Comparison of ENCODE assay signal across 8 cellular contexts in the genomic region with DNA sequence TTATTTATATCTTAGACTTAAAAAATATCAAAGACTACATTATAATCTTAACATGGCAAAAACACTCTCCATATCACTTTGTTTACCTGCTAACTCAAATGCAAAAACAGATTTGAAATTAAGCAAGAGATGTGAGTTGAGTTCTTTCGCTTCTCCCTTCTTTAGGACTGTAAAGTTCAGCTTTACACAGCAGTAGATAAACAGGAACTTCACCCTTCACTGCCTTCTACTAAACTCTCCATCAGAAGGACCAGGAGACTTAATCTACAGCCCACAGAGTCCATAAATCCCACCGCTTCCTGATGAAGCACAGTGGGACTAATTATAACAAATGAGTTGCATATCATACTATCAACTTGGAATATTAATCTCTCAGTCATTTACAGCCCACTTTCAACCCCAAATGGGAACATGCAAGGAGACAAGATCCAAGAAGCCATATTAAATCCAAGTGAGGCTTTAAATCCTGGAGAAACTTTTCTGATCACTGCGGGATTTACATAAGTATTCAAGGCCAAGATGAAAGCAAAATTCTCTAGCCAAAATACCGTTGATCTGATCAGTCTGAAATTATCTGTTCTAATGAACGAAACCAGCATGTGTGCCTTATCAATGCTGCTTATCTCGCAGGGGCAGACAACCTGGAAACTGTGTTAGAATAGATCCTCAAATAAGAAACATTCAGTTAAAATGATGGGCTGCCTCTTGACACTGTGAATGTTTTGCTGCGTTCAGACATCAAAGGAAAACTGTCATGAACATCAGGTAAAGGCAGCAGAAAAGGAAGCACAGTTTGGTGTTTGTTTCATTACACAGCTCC. TPM values are rescaled to one million over a fixed set of nuclear protein-coding genes. Genes with fewer than 3 reads are reported as not detected.
DNase-seq lines count a peak whose midpoint lies in the region; ATAC-seq and TF ChIP-seq lines count a peak whose summit lies in the region.

No MANE protein-coding gene starts in this region.

- peaks cover 31 to 51% of the 10 kb centered on the region in 2 donors for H3K4me1 ChIP-seq in adrenal gland (replicated peaks in 1 of 2)
- H3K4me1 ChIP-seq in suprapubic skin = peaks cover 45% of the 10 kb centered on the region

- TF ChIP-seq CTCF in adrenal gland (IDR thresholded peaks at IDR 0.05) = no peak
- TF ChIP-seq CTCF in suprapubic skin (IDR thresholded peaks at IDR 0.05) = no peak

- no peak for TF ChIP-seq EP300 in suprapubic skin (IDR thresholded peaks at IDR 0.05)

- DNase-seq in GF-D8 (lab: John Stamatoyannopoulos, UW) = peak; percentile 6
- peak; percentile 21 for DNase-seq in Jurkat, Clone E6-1 (ENCODE audit: low read depth, low spot score)
- DNase-seq in adrenal gland = no peak
- no peak for DNase-seq in left colon
- DNase-seq in suprapubic skin (ENCODE audit: low spot score in 2 of 2) = no peak
- no peak for DNase-seq in NCI-H748 treated with DMSO at 0.1 percent for 48 hours (lab: John Stamatoyannopoulos, UW)
- no peak for DNase-seq in iPS-NIHi7 (ENCODE audit: extremely low spot score)
- DNase-seq in NCI-H2107 treated with DMSO at 0.1 percent for 48 hours (lab: John Stamatoyannopoulos, UW; ENCODE audit: unreplicated experiment) = no peak

- peak overlapping the region; percentile 45 to 97 (median 84) for H3K27ac ChIP-seq in adrenal gland
- H3K27ac ChIP-seq in suprapubic skin = peak overlapping the region; percentile 93

- TF ChIP-seq POLR2A in adrenal gland (IDR thresholded peaks at IDR 0.05) (no peak), suprapubic skin (IDR thresholded peaks at IDR 0.05) (no peak)

- H3K9me3 ChIP-seq in adrenal gland (replicated peaks in 1 of 3) = no peaks in the 10 kb centered on the region
- H3K9me3 ChIP-seq in suprapubic skin = no peaks in the 10 kb centered on the region

- no peaks in the 10 kb centered on the region for H3K36me3 ChIP-seq in adrenal gland (replicated peaks in 1 of 2)
- H3K36me3 ChIP-seq in suprapubic skin = no peaks in the 10 kb centered on the region

- intact Hi-C loops in adrenal gland (cut with DNase I) = no loop called here
- intact Hi-C loops in left colon (cut with DNase I, micrococcal nuclease) = no loop called here

- WGBS in adrenal gland, 4 donors = 18 to 25% (median 22%) methylated on average over 7 of the region's 7 CpGs
- WGBS in suprapubic skin = 24% methylated on average over 7 of the region's 7 CpGs

- peak overlapping the region; percentile 79 for H3K4me3 ChIP-seq in Jurkat, Clone E6-1 (ENCODE audit: low read length)
- H3K4me3 ChIP-seq in adrenal gland (peak overlapping the region; percentile 62 to 100 (median 86)), suprapubic skin (peak overlapping the region; percentile 98)

- peak; percentile 23 for ATAC-seq in left colon

- H3K27me3 ChIP-seq in adrenal gland (no peaks in the 10 kb centered on the region), suprapubic skin (no peaks in the 10 kb centered on the region)

RNA-seq across cellular contexts. Expression of gene AMFR, which starts 1.6 kb away (rescaled TPM):
- 50.4 TPM for polyA plus RNA-seq in Jurkat, Clone E6-1 (2012; ENCODE audit: insufficient read depth, insufficient read length)
- 100 to 1,000 TPM; 165 to 346 (median 217) TPM for total RNA-seq in adrenal gland
- 100 to 1,000 TPM in 1 of 3 donors, 10 to 100 TPM in 2; 40.3 to 117 (median 72.2) TPM for polyA plus RNA-seq in adrenal gland
- 100 to 1,000 TPM in 1 of 2 donors, 10 to 100 TPM in 1; 87.2 to 111 TPM for total RNA-seq in left colon
- total RNA-seq in suprapubic skin = 100 to 1,000 TPM; 110 to 130 (median 126) TPM

RNA-seq across cellular contexts. Expression of gene NUDT21, which starts 27.3 kb away (rescaled TPM):
- 179 TPM for polyA plus RNA-seq in Jurkat, Clone E6-1 (2012; ENCODE audit: insufficient read depth, insufficient read length)
- total RNA-seq in adrenal gland (100 to 1,000 TPM in 4 of 8 donors, 10 to 100 TPM in 4; 20.1 to 113 (median 90.5) TPM), left colon (10 to 100 TPM; 68.5 to 77.9 TPM), suprapubic skin (10 to 100 TPM; 36.9 to 49.8 (median 39.9) TPM)
- 10 to 100 TPM; 20.9 to 81.3 (median 32.4) TPM for polyA plus RNA-seq in adrenal gland

RNA-seq across cellular contexts. Expression of gene OGFOD1, which starts 27.6 kb away (rescaled TPM):
- 55.4 TPM for polyA plus RNA-seq in Jurkat, Clone E6-1 (2012; ENCODE audit: insufficient read depth, insufficient read length)
- total RNA-seq in adrenal gland = 100 to 1,000 TPM in 3 of 8 donors, 10 to 100 TPM in 5; 28.1 to 183 (median 53.5) TPM
- 100 to 1,000 TPM in 1 of 3 donors, 10 to 100 TPM in 1, 1 to 10 TPM in 1; 9.2 to 132 (median 11.5) TPM for polyA plus RNA-seq in adrenal gland
- total RNA-seq in left colon = 10 to 100 TPM; 15.9 to 16.5 TPM
- total RNA-seq in suprapubic skin = 10 to 100 TPM; 23.8 to 31.9 (median 25.8) TPM

Comparison
In these comparisons a context has a peak if more than half of its experiments do, and no peak if none do; other contexts are left out.
1. DNase-seq: peak in GF-D8 (single experiment) and Jurkat, Clone E6-1 (single experiment); none in adrenal gland (0 of 7), left colon (0 of 2), suprapubic skin (0 of 2), NCI-H748 treated with DMSO at 0.1 percent for 48 hours (single experiment), iPS-NIHi7 (single experiment) and NCI-H2107 treated with DMSO at 0.1 percent for 48 hours (single experiment).
2. Peak in every context shown above with its lines, with median percentiles within 50 percentile points of each other: H3K4me3 ChIP-seq.